8 cellular contexts compared by ENCODE assay signal in the genomic region with DNA sequence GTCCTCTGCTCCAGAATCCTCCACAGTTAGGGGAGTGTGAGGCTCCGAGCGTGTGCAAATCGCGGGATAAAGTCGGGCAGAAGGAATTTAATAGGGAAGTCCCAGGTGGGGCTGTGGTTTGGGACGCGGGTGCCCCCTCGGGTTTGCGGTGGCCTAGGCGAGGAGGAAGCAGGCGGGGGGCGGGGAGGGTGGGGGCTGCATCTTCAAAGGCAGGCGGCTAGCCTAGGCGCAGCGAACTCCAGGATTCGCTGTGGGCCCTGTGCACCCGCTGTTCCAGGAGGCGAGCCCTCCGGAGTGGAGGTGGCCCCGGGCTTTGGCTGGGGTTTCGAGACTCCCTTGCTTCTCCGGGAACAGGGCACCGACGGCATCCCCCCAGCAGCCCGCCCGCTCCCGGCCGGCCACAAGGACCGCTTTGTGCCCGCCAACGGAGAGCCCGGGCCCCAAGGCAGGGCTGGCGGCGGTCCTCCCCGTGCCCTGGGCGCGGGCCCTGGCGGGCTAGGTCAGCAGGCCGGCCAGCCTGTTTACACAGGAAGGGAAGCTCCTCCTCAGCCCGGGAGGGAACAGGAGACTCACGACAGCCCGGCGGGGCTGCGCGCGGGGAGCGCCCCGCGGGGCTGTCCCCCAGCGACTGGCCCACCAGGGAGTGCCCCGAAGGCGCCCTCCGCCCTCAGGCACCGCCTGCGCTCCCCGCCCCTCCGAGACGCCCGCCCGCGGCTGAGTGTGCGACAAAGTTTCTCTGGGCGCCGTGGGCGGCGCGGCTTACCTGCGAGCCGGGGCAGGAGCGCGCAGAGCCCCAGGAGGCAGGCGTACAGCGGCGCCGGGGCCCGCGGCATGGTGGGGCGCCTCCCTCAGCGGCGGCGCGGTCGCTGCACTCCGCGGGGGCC. TPM values are rescaled to one million over a fixed set of nuclear protein-coding genes. Genes with fewer than 3 reads are reported as not detected.
A peak's percentile ranks its signal among the peaks of the same experiment; 100 is the strongest.
DNase-seq lines count a peak whose midpoint lies in the region; ATAC-seq and TF ChIP-seq lines count a peak whose summit lies in the region.

No MANE protein-coding gene starts in this region.

- TF ChIP-seq CTCF in Calu3 (IDR thresholded peaks at IDR 0.05; ENCODE audit: unreplicated experiment) (no peak), fibroblast of mammary gland (conservative IDR thresholded peaks at IDR 0.05; ENCODE audit: control insufficient read depth, insufficient read depth, low read depth, low read length) (no peak), natural killer cell (IDR thresholded peaks at IDR 0.05) (no peak), tibial nerve (IDR thresholded peaks at IDR 0.05) (peak in 1 of 5 experiments; percentile 17)

- H3K36me3 ChIP-seq in tibial nerve: no peaks in the 10 kb centered on the region

- H3K4me3 ChIP-seq in fibroblast of mammary gland (ENCODE audit: control insufficient read depth, low read depth, low read length) (peak overlapping the region; percentile 72), tibial nerve (peak overlapping the region; percentile 60 to 88 (median 70))

- H3K27me3 Mint-ChIP-seq in Calu3 (ENCODE audit: unreplicated experiment): no peaks in the 10 kb centered on the region
- H3K27me3 Mint-ChIP-seq in natural killer cell (ENCODE audit: low read depth in 2 of 2): peaks cover 51 to 59% of the 10 kb centered on the region in 2 donors

- intact Hi-C loops in Calu3 (cut with micrococcal nuclease; ENCODE audit: unreplicated experiment): loop anchor here (2.0 kb wide), 2 partner anchors 72 to 100 kb away; no protein-coding TSS in a partner anchor
- intact Hi-C loops in natural killer cell (cut with micrococcal nuclease): no loop called here

- TF ChIP-seq POLR2A in tibial nerve (IDR thresholded peaks at IDR 0.05): peak in 1 of 2 donors; percentile 5

- peak overlapping the region; percentile 80 for H3K27ac Mint-ChIP-seq in Calu3 (ENCODE audit: unreplicated experiment)
- H3K27ac Mint-ChIP-seq in natural killer cell: no peak overlapping the region

- peaks cover 44% of the 10 kb centered on the region for H3K4me1 Mint-ChIP-seq in Calu3 (ENCODE audit: low read depth, unreplicated experiment)
- H3K4me1 Mint-ChIP-seq in natural killer cell: peaks cover 0 to 5% of the 10 kb centered on the region in 2 donors

- peaks cover 0 to 43% (median 9%) of the 10 kb centered on the region in 4 donors for H3K4me1 ChIP-seq in tibial nerve

- peak; percentile 71 for DNase-seq in Calu3
- peak; percentile 9 for DNase-seq in KBM-7
- DNase-seq in activated T-cell treated with anti-CD3 and anti-CD28 coated beads for 24 hours (ENCODE audit: low read depth): peak; percentile 10
- peak; percentile 50 for DNase-seq in fibroblast of mammary gland (ENCODE audit: low read depth)
- DNase-seq in natural killer cell: no peak
- no peak for DNase-seq in tibial nerve (ENCODE audit: low spot score in 2 of 2)
- no peak for DNase-seq in GF-D8 (lab: John Stamatoyannopoulos, UW)

- peaks cover 50% of the 10 kb centered on the region for H3K36me3 Mint-ChIP-seq in Calu3 (ENCODE audit: insufficient read depth, unreplicated experiment)
- H3K36me3 Mint-ChIP-seq in natural killer cell: no peaks in the 10 kb centered on the region

- CTCF ChIA-PET in Calu3 (lab: Charles Lee): interaction anchor here (0.7 to 1.9 kb wide), 6 partner anchors 9 to 100 kb away, joined by 3 to 10 read pairs (median 5); no protein-coding TSS in a partner anchor

- peak; percentile 46 for ATAC-seq in GM21423 (IDR thresholded peaks at IDR 0.05; ENCODE audit: unreplicated experiment)
- ATAC-seq in natural killer cell: peak; percentile 19 to 64 (median 46)

- no peaks in the 10 kb centered on the region for H3K27me3 ChIP-seq in tibial nerve

- H3K9me3 ChIP-seq in tibial nerve: no peaks in the 10 kb centered on the region

- 0 to 1% methylated on average over 12 to 62 of the region's 85 CpGs for WGBS in tibial nerve, 2 donors

- H3K9me3 Mint-ChIP-seq in Calu3 (ENCODE audit: low read depth, unreplicated experiment) (no peaks in the 10 kb centered on the region), natural killer cell (no peaks in the 10 kb centered on the region)

- BruUV-seq in Calu3 (replicated peaks; lab: Mats Ljungman, UMichigan): no TSS peak

- no peak for TF ChIP-seq EP300 in tibial nerve (IDR thresholded peaks at IDR 0.05)

- H3K27ac ChIP-seq in tibial nerve: peak overlapping the region; percentile 75 to 90 (median 88)

- in situ Hi-C loops in KBM-7 (cut with MboI; ENCODE audit: low pct_unique_long_range_greater_than_20kb, low sequenced_read_pairs): no loop called here

- H3K4me3 Mint-ChIP-seq in Calu3 (ENCODE audit: low read depth, unreplicated experiment) (peak overlapping the region; percentile 78), natural killer cell (peak overlapping the region; percentile 72)

RNA-seq across cellular contexts. Expression of gene ITGB5, which starts 0.8 kb away (rescaled TPM):
- total RNA-seq in Calu3 (2022): 193 and 225 TPM in 2 replicates
- total RNA-seq in natural killer cell: 1 to 10 TPM; 1.0 to 8.4 (median 5.4) TPM
- 100 to 1,000 TPM; 114 to 217 (median 193) TPM for total RNA-seq in tibial nerve

RNA-seq across cellular contexts. Expression of gene MUC13, which starts 48.1 kb away (rescaled TPM):
- total RNA-seq in Calu3 (2022) (25.8 and 58.8 TPM in 2 replicates), natural killer cell (1 to 10 TPM in 1 of 3 donors, under 1 TPM in 2; 0.16 to 2.1 (median 0.63) TPM), tibial nerve (not detected)

Comparison
In these comparisons a context has a peak if more than half of its experiments do, and no peak if none do; other contexts are left out.
1. DNase-seq: peak in Calu3 (single experiment), KBM-7 (single experiment), activated T-cell treated with anti-CD3 and anti-CD28 coated beads for 24 hours (single experiment) and fibroblast of mammary gland (single experiment); none in natural killer cell (single experiment), tibial nerve (0 of 2) and GF-D8 (single experiment).
2. RNA of gene ITGB5, which starts 0.8 kb away (total RNA-seq): 193 to 225 TPM in Calu3 and 114 to 217 TPM in tibial nerve; 1.0 to 8.4 TPM in natural killer cell; every median in the first group is over 10 times any median in the second.